ENCODE assay signal across 1 cellular context in the genomic region with DNA sequence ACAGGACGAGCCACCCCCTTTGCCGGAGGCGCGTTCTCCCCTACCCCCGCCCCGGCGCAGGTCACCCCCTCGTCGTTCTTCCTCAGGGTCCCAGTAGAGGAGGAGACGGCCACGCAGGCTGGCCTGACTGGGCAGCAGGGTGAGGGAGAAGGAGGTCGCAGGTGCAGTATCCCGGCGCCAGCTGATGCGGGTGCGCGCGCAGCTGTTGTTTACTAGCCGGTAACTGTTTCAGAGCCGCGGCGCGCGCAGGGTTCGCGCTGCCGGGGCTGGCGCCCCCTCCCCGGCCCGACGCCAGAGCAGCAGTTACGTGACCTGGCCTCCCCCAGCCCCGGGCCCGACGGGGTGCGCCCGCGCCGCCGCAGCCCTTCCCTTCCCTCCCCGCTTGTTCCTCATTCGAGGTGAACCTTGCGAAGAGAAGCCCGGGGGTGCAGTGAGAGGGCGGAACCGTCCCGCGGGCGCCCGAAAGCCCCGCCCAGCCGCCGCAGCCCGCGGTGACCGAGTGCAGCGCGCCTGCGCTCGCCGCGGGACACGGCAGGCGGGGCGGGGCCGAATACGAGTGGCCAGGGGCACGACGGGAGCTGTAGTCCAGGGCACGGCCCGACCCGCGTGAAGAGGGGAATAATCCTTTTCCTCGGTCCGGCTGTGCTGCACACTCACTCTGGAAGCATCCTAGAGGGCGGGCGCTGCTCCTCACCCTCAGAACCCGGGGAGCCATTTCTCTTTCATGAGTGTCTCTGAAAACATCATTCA.
A peak's percentile ranks its signal among the peaks of the same experiment; 100 is the strongest.
TF ChIP-seq lines count a peak whose summit lies in the region.

SLC12A6 (minus strand) TSS at position 225 of the 750 bp plus-strand sequence. CDS start 1,101 bp downstream, outside the sequence.

TF ChIP-seq in K562, 482 proteins besides CTCF, POLR2A, EP300 and RAD21 (continued from another document and continues in another):
- TF ChIP-seq POLR2AphosphoS2 (IDR thresholded peaks at IDR 0.05; ENCODE audit: low read length): peak; percentile 78; the same call in 1 of the 2 replicates
- TF ChIP-seq CBX1 (IDR thresholded peaks at IDR 0.05; ENCODE audit: low read depth): no peak
- TF ChIP-seq ZNF586 (CRISPR knock-in tag; conservative IDR thresholded peaks at IDR 0.05): no peak
- TF ChIP-seq ZNF717 (CRISPR knock-in tag; IDR thresholded peaks at IDR 0.05): no peak
- TF ChIP-seq, protein P1, sequence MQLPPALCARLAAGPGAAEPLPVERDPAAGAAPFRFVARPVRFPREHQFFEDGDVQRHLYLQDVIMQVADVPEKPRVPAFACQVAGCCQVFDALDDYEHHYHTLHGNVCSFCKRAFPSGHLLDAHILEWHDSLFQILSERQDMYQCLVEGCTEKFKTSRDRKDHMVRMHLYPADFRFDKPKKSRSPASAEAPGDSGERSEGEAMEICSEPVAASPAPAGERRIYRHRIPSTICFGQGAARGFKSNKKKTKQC (CRISPR knock-in tag; IDR thresholded peaks at IDR 0.05): no peak; the same call in 1 of the 2 replicates
- no peak for TF ChIP-seq C11orf30 (IDR thresholded peaks at IDR 0.05; ENCODE audit: low read depth)
- TF ChIP-seq HOXB6 (CRISPR knock-in tag; IDR thresholded peaks at IDR 0.05; ENCODE audit: borderline replicate concordance): no peak
- TF ChIP-seq MAZ (CRISPR knock-in tag; conservative IDR thresholded peaks at IDR 0.05 in 1 of 2, IDR thresholded peaks at IDR 0.05 in 1 of 2): peak in 1 of 2 experiments; percentile 49; a peak in 2 of 4 replicates
- TF ChIP-seq RBM22 (IDR thresholded peaks at IDR 0.05; ENCODE audit: low read depth, low read length, poor library complexity, severe bottlenecking): peak; percentile 79
- TF ChIP-seq TEAD2 (tag; IDR thresholded peaks at IDR 0.05): no peak
- no peak for TF ChIP-seq ZNF584 (CRISPR knock-in tag; IDR thresholded peaks at IDR 0.05; ENCODE audit: low read depth)
- TF ChIP-seq CHD1 (IDR thresholded peaks at IDR 0.05; ENCODE audit: low read length): peak; percentile 54
- TF ChIP-seq, protein P2, sequence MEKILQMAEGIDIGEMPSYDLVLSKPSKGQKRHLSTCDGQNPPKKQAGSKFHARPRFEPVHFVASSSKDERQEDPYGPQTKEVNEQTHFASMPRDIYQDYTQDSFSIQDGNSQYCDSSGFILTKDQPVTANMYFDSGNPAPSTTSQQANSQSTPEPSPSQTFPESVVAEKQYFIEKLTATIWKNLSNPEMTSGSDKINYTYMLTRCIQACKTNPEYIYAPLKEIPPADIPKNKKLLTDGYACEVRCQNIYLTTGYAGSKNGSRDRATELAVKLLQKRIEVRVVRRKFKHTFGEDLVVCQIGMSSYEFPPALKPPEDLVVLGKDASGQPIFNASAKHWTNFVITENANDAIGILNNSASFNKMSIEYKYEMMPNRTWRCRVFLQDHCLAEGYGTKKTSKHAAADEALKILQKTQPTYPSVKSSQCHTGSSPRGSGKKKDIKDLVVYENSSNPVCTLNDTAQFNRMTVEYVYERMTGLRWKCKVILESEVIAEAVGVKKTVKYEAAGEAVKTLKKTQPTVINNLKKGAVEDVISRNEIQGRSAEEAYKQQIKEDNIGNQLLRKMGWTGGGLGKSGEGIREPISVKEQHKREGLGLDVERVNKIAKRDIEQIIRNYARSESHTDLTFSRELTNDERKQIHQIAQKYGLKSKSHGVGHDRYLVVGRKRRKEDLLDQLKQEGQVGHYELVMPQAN (IDR thresholded peaks at IDR 0.05; ENCODE audit: borderline replicate concordance): peak; percentile 60; the same call in 1 of the 2 replicates
- no peak for TF ChIP-seq OTX1 (CRISPR knock-in tag; IDR thresholded peaks at IDR 0.05)
- TF ChIP-seq KDM2B (CRISPR knock-in tag; IDR thresholded peaks at IDR 0.05): no peak
- no peak for TF ChIP-seq MAFG (tag; conservative IDR thresholded peaks at IDR 0.05)
- no peak for TF ChIP-seq ZNF282 (CRISPR knock-in tag; IDR thresholded peaks at IDR 0.05)
- TF ChIP-seq VEZF1 (CRISPR knock-in tag; IDR thresholded peaks at IDR 0.05): peak; percentile 90
- TF ChIP-seq ZBTB17 (CRISPR knock-in tag; IDR thresholded peaks at IDR 0.05): 0 out of 2 replicates have a peak, but pooled peaks have one; percentile 27
- TF ChIP-seq BCOR (IDR thresholded peaks at IDR 0.05): no peak
- TF ChIP-seq, protein P3, sequence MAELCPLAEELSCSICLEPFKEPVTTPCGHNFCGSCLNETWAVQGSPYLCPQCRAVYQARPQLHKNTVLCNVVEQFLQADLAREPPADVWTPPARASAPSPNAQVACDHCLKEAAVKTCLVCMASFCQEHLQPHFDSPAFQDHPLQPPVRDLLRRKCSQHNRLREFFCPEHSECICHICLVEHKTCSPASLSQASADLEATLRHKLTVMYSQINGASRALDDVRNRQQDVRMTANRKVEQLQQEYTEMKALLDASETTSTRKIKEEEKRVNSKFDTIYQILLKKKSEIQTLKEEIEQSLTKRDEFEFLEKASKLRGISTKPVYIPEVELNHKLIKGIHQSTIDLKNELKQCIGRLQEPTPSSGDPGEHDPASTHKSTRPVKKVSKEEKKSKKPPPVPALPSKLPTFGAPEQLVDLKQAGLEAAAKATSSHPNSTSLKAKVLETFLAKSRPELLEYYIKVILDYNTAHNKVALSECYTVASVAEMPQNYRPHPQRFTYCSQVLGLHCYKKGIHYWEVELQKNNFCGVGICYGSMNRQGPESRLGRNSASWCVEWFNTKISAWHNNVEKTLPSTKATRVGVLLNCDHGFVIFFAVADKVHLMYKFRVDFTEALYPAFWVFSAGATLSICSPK (IDR thresholded peaks at IDR 0.05; ENCODE audit: borderline replicate concordance): no peak
- TF ChIP-seq, protein P4, sequence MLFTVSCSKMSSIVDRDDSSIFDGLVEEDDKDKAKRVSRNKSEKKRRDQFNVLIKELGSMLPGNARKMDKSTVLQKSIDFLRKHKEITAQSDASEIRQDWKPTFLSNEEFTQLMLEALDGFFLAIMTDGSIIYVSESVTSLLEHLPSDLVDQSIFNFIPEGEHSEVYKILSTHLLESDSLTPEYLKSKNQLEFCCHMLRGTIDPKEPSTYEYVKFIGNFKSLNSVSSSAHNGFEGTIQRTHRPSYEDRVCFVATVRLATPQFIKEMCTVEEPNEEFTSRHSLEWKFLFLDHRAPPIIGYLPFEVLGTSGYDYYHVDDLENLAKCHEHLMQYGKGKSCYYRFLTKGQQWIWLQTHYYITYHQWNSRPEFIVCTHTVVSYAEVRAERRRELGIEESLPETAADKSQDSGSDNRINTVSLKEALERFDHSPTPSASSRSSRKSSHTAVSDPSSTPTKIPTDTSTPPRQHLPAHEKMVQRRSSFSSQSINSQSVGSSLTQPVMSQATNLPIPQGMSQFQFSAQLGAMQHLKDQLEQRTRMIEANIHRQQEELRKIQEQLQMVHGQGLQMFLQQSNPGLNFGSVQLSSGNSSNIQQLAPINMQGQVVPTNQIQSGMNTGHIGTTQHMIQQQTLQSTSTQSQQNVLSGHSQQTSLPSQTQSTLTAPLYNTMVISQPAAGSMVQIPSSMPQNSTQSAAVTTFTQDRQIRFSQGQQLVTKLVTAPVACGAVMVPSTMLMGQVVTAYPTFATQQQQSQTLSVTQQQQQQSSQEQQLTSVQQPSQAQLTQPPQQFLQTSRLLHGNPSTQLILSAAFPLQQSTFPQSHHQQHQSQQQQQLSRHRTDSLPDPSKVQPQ (CRISPR knock-in tag; IDR thresholded peaks at IDR 0.05; ENCODE audit: borderline replicate concordance): no peak
- TF ChIP-seq GTF2A2 (tag; IDR thresholded peaks at IDR 0.05): no peak
- TF ChIP-seq, protein P5, sequence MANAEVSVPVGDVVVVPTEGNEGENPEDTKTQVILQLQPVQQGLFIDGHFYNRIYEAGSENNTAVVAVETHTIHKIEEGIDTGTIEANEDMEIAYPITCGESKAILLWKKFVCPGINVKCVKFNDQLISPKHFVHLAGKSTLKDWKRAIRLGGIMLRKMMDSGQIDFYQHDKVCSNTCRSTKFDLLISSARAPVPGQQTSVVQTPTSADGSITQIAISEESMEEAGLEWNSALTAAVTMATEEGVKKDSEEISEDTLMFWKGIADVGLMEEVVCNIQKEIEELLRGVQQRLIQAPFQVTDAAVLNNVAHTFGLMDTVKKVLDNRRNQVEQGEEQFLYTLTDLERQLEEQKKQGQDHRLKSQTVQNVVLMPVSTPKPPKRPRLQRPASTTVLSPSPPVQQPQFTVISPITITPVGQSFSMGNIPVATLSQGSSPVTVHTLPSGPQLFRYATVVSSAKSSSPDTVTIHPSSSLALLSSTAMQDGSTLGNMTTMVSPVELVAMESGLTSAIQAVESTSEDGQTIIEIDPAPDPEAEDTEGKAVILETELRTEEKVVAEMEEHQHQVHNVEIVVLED (CRISPR knock-in tag; IDR thresholded peaks at IDR 0.05): peak; percentile 70; the same call in 1 of the 2 replicates
- TF ChIP-seq MIER1 (IDR thresholded peaks at IDR 0.05; ENCODE audit: low read depth): no peak
- peak; percentile 63; the same call in 1 of the 2 replicates for TF ChIP-seq SPI1 (IDR thresholded peaks at IDR 0.05; ENCODE audit: borderline replicate concordance, low read depth, low read length)
- TF ChIP-seq NONO (IDR thresholded peaks at IDR 0.05; ENCODE audit: low read depth in 2 of 2, low read length in 1 of 2): peak; percentile 33 to 83; a peak in 2 of 4 replicates
- no peak for TF ChIP-seq EGR1 (conservative IDR thresholded peaks at IDR 0.05)
- TF ChIP-seq ARID1B (IDR thresholded peaks at IDR 0.05): no peak
- TF ChIP-seq RB1 (IDR thresholded peaks at IDR 0.05; ENCODE audit: low read depth): peak; percentile 89
- no peak for TF ChIP-seq HDGF (IDR thresholded peaks at IDR 0.05)
- TF ChIP-seq RBBP5 (IDR thresholded peaks at IDR 0.05; ENCODE audit: borderline replicate concordance, insufficient read depth, low read length, poor library complexity, severe bottlenecking): peak; percentile 72
- TF ChIP-seq, protein P6, sequence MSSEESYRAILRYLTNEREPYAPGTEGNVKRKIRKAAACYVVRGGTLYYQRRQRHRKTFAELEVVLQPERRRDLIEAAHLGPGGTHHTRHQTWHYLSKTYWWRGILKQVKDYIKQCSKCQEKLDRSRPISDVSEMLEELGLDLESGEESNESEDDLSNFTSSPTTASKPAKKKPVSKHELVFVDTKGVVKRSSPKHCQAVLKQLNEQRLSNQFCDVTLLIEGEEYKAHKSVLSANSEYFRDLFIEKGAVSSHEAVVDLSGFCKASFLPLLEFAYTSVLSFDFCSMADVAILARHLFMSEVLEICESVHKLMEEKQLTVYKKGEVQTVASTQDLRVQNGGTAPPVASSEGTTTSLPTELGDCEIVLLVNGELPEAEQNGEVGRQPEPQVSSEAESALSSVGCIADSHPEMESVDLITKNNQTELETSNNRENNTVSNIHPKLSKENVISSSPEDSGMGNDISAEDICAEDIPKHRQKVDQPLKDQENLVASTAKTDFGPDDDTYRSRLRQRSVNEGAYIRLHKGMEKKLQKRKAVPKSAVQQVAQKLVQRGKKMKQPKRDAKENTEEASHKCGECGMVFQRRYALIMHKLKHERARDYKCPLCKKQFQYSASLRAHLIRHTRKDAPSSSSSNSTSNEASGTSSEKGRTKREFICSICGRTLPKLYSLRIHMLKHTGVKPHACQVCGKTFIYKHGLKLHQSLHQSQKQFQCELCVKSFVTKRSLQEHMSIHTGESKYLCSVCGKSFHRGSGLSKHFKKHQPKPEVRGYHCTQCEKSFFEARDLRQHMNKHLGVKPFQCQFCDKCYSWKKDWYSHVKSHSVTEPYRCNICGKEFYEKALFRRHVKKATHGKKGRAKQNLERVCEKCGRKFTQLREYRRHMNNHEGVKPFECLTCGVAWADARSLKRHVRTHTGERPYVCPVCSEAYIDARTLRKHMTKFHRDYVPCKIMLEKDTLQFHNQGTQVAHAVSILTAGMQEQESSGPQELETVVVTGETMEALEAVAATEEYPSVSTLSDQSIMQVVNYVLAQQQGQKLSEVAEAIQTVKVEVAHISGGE (CRISPR knock-in tag; IDR thresholded peaks at IDR 0.05): peak in 1 of 3 experiments; percentile 31; a peak in 1 of 6 replicates
- TF ChIP-seq ZNF23 (CRISPR knock-in tag; IDR thresholded peaks at IDR 0.05): no peak
- TF ChIP-seq PML (IDR thresholded peaks at IDR 0.05; ENCODE audit: low read length): peak; percentile 45; the same call in 1 of the 2 replicates
- no peak for TF ChIP-seq ATF4 (CRISPR knock-in tag; IDR thresholded peaks at IDR 0.05)
- TF ChIP-seq BMI1 (IDR thresholded peaks at IDR 0.05; ENCODE audit: low read length): no peak
- TF ChIP-seq ELF2 (CRISPR knock-in tag; IDR thresholded peaks at IDR 0.05): no peak
- TF ChIP-seq GTF2E2 (tag; IDR thresholded peaks at IDR 0.05): 0 out of 2 replicates have a peak, but pooled peaks have one; percentile 40
- no peak for TF ChIP-seq IRF2 (CRISPR knock-in tag; IDR thresholded peaks at IDR 0.05)
- TF ChIP-seq, protein P7, sequence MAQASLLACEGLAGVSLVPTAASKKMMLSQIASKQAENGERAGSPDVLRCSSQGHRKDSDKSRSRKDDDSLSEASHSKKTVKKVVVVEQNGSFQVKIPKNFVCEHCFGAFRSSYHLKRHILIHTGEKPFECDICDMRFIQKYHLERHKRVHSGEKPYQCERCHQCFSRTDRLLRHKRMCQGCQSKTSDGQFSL (CRISPR knock-in tag; IDR thresholded peaks at IDR 0.05): peak; percentile 72
- TF ChIP-seq, protein P7 (tag; IDR thresholded peaks at IDR 0.05): no peak; a peak in 1 of 4 replicates
- no peak for TF ChIP-seq SRSF3 (IDR thresholded peaks at IDR 0.05; ENCODE audit: insufficient read depth, low read length)
- no peak for TF ChIP-seq TSC22D4 (tag; IDR thresholded peaks at IDR 0.05)
- no peak for TF ChIP-seq RBM25 (IDR thresholded peaks at IDR 0.05; ENCODE audit: low read depth, low read length, severe bottlenecking)
- TF ChIP-seq CHD2 (IDR thresholded peaks at IDR 0.05; ENCODE audit: low read depth, low read length): no peak
- TF ChIP-seq CTBP1 (IDR thresholded peaks at IDR 0.05; ENCODE audit: borderline replicate concordance): peak; percentile 75; the same call in 1 of the 2 replicates
- TF ChIP-seq ZNF57 (CRISPR knock-in tag; IDR thresholded peaks at IDR 0.05): no peak
- TF ChIP-seq KDM5B (IDR thresholded peaks at IDR 0.05; ENCODE audit: insufficient replicate concordance, low read depth, low read length): peak; percentile 33
- no peak for TF ChIP-seq HNRNPL (IDR thresholded peaks at IDR 0.05; ENCODE audit: low read depth, low read length)
- TF ChIP-seq HMGN3 (IDR thresholded peaks at IDR 0.05; ENCODE audit: borderline replicate concordance, extremely low read depth, insufficient read length, low read depth, low read length): peak; percentile 84
